ENCODE assay signal across 35 cellular contexts in genomic region chr2:164677271-164677670, GRCh38. TPM values are rescaled to one million over a fixed set of nuclear protein-coding genes. Genes with fewer than 3 reads are reported as not detected.
"Had no signal": no experiment of that assay in that cellular context is flagged by ENCODE, and none has a peak within 500 bp of the region (broad histone marks: within the 10 kb centered on the region; RNA-seq: fewer than 3 reads in every experiment).

No MANE protein-coding gene starts in this region.

- H3K36me3 ChIP-seq: adrenal gland, ascending aorta had no signal

- H3K36me3 Mint-ChIP-seq: activated CD4-positive, alpha-beta memory T cell treated with anti-CD3 and anti-CD28 coated beads for 36 hours; activated CD8-positive, alpha-beta memory T cell treated with anti-CD3 and anti-CD28 coated beads, Interleukin-2, amount 10 ng/mL, durations not matched to agents 7 days and 5 days; activated naive CD4-positive, alpha-beta T cell treated with anti-CD3 and anti-CD28 coated beads, Interleukin-2, amount 50 U/mL, for 24 hours; activated naive CD8-positive, alpha-beta T cell treated with anti-CD3 and anti-CD28 coated beads for 36 hours; brain had no signal

- H3K27ac Mint-ChIP-seq: activated CD4-positive, alpha-beta memory T cell treated with anti-CD3 and anti-CD28 coated beads for 36 hours; activated CD4-positive, alpha-beta T cell treated with anti-CD3 and anti-CD28 coated beads for 36 hours; activated CD4-positive, alpha-beta T cell treated with anti-CD3 and anti-CD28 coated beads, Interleukin-2, amount 10 ng/mL, durations not matched to agents 24 days and 14 days; activated CD8-positive, alpha-beta memory T cell treated with anti-CD3 and anti-CD28 coated beads, Interleukin-2, amount 10 ng/mL, durations not matched to agents 7 days and 5 days; activated CD8-positive, alpha-beta T cell treated with anti-CD3 and anti-CD28 coated beads, Interleukin-2, amount 10 ng/mL, durations not matched to agents 7 days and 5 days; activated naive CD4-positive, alpha-beta T cell treated with anti-CD3 and anti-CD28 coated beads for 36 hours; activated naive CD8-positive, alpha-beta T cell treated with anti-CD3 and anti-CD28 coated beads for 36 hours; activated naive CD8-positive, alpha-beta T cell treated with anti-CD3 and anti-CD28 coated beads, Interleukin-2, amount 50 U/mL, for 24 hours; activated T-helper 1 cell treated with anti-CD3 and anti-CD28 coated beads, Interleukin-12 subunit alpha, Interleukin-12 subunit beta, Interleukin-2, Interleukin-4 antibody, amounts not matched to agents 30 ng/mL and 10 ng/mL and 1 ng/mL, durations not matched to agents 14 hours and 24 hours and 36 hours; activated T-helper 2 cell treated with anti-CD3 and anti-CD28 coated beads, Interferon-gamma antibody, Interleukin-2, Interleukin-4, amounts not matched to agents 10 μg/mL and 5 μg/mL and 100 μg/mL, durations not matched to agents 14 hours and 24 hours and 36 hours; brain; effector memory CD8-positive, alpha-beta T cell; T-helper 17 cell; T-helper 2 cell treated with Interferon-gamma antibody and Interleukin-4, amounts not matched to agents 5 μg/mL and 100 μg/mL, for 36 hours had no signal

- H3K27ac ChIP-seq: adrenal gland, ascending aorta, epithelial cell of prostate, esophagus squamous epithelium had no signal

- H3K9me3 ChIP-seq: adrenal gland, esophagus squamous epithelium had no signal

- H3K4me1 Mint-ChIP-seq: activated CD4-positive, alpha-beta T cell treated with anti-CD3 and anti-CD28 coated beads for 36 hours; activated CD4-positive, alpha-beta T cell treated with anti-CD3 and anti-CD28 coated beads, Interleukin-2, amount 10 ng/mL, durations not matched to agents 24 days and 14 days; activated CD8-positive, alpha-beta memory T cell treated with anti-CD3 and anti-CD28 coated beads, Interleukin-2, amount 10 ng/mL, durations not matched to agents 7 days and 5 days; activated naive CD4-positive, alpha-beta T cell treated with anti-CD3 and anti-CD28 coated beads, Interleukin-2, amount 50 U/mL, for 24 hours; activated naive CD8-positive, alpha-beta T cell treated with anti-CD3 and anti-CD28 coated beads for 36 hours; activated naive CD8-positive, alpha-beta T cell treated with anti-CD3 and anti-CD28 coated beads, Interleukin-2, amount 50 U/mL, for 24 hours; brain; T-helper 17 cell had no signal

- H3K27me3 ChIP-seq: adrenal gland, ascending aorta, esophagus squamous epithelium had no signal

- ATAC-seq: activated CD4-positive, alpha-beta T cell treated with anti-CD3 and anti-CD28 coated beads for 36 hours; activated CD8-positive, alpha-beta memory T cell treated with anti-CD3 and anti-CD28 coated beads, Interleukin-2, amount 10 ng/mL, durations not matched to agents 7 days and 5 days; activated CD8-positive, alpha-beta T cell treated with anti-CD3 and anti-CD28 coated beads, Interleukin-2, amount 10 ng/mL, durations not matched to agents 7 days and 5 days; activated naive CD8-positive, alpha-beta T cell treated with anti-CD3 and anti-CD28 coated beads, Interleukin-2, amount 50 U/mL, for 24 hours; effector memory CD8-positive, alpha-beta T cell; T-helper 17 cell had no signal

- DNase-seq: activated CD4-positive, alpha-beta memory T cell treated with anti-CD3 and anti-CD28 coated beads for 36 hours; activated CD4-positive, alpha-beta T cell treated with anti-CD3 and anti-CD28 coated beads for 36 hours; activated CD4-positive, alpha-beta T cell treated with anti-CD3 and anti-CD28 coated beads, Interleukin-2, amount 10 ng/mL, durations not matched to agents 24 days and 14 days; activated CD4-positive, CD25-positive, alpha-beta regulatory T cell; activated CD4-positive, CD25-positive, alpha-beta regulatory T cell treated with anti-CD3 and anti-CD28 coated beads, Interleukin-2, amount 50 U/mL, for 72 hours; activated CD8-positive, alpha-beta memory T cell treated with anti-CD3 and anti-CD28 coated beads, Interleukin-2, amount 10 ng/mL, durations not matched to agents 7 days and 5 days; activated CD8-positive, alpha-beta memory T cell treated with anti-CD3 and anti-CD28 coated beads, Interleukin-2, amount 50 U/mL, for 4 hours; activated CD8-positive, alpha-beta T cell treated with anti-CD3 and anti-CD28 coated beads, Interleukin-2, amount 10 ng/mL, durations not matched to agents 7 days and 5 days; activated effector memory CD4-positive, alpha-beta T cell treated with anti-CD3 and anti-CD28 coated beads, Interleukin-2, amount 50 U/mL, for 16 hours; activated naive CD4-positive, alpha-beta T cell treated with anti-CD3 and anti-CD28 coated beads for 36 hours; activated naive CD8-positive, alpha-beta T cell treated with anti-CD3 and anti-CD28 coated beads for 36 hours; activated naive CD8-positive, alpha-beta T cell treated with anti-CD3 and anti-CD28 coated beads, Interleukin-2, amount 50 U/mL, for 24 hours; activated T-cell treated with anti-CD3 and anti-CD28 coated beads, Interleukin-2, amount 50 U/mL, for 1 hour; activated T-cell treated with anti-CD3 and anti-CD28 coated beads, Interleukin-2, amount 50 U/mL, for 48 hours; adrenal gland; amygdala; caudate nucleus; cortex of kidney; dermis blood vessel endothelial cell; effector CD4-positive, alpha-beta T cell; effector memory CD8-positive, alpha-beta T cell; esophagus squamous epithelium; head of caudate nucleus; T-helper 1 cell; T-helper 17 cell; T1000 had no signal

- H3K9me3 Mint-ChIP-seq: activated CD4-positive, alpha-beta T cell treated with anti-CD3 and anti-CD28 coated beads, Interleukin-2, amount 10 ng/mL, durations not matched to agents 24 days and 14 days; activated naive CD4-positive, alpha-beta T cell treated with anti-CD3 and anti-CD28 coated beads, Interleukin-2, amount 50 U/mL, for 24 hours; activated naive CD8-positive, alpha-beta T cell treated with anti-CD3 and anti-CD28 coated beads, Interleukin-2, amount 50 U/mL, for 24 hours; activated T-helper 2 cell treated with anti-CD3 and anti-CD28 coated beads, Interferon-gamma antibody, Interleukin-2, Interleukin-4, amounts not matched to agents 10 μg/mL and 5 μg/mL and 100 μg/mL, durations not matched to agents 14 hours and 24 hours and 36 hours had no signal

- H3K27me3 Mint-ChIP-seq: activated CD4-positive, alpha-beta memory T cell treated with anti-CD3 and anti-CD28 coated beads for 36 hours; activated CD4-positive, alpha-beta T cell treated with anti-CD3 and anti-CD28 coated beads for 36 hours; activated CD4-positive, alpha-beta T cell treated with anti-CD3 and anti-CD28 coated beads, Interleukin-2, amount 10 ng/mL, durations not matched to agents 24 days and 14 days; activated CD8-positive, alpha-beta memory T cell treated with anti-CD3 and anti-CD28 coated beads, Interleukin-2, amount 10 ng/mL, durations not matched to agents 7 days and 5 days; activated naive CD4-positive, alpha-beta T cell treated with anti-CD3 and anti-CD28 coated beads, Interleukin-2, amount 50 U/mL, for 24 hours; activated naive CD8-positive, alpha-beta T cell treated with anti-CD3 and anti-CD28 coated beads for 36 hours; activated naive CD8-positive, alpha-beta T cell treated with anti-CD3 and anti-CD28 coated beads, Interleukin-2, amount 50 U/mL, for 24 hours; brain; effector memory CD8-positive, alpha-beta T cell; T-helper 17 cell had no signal

- H3K4me3 ChIP-seq: adrenal gland, ascending aorta, esophagus squamous epithelium had no signal

- H3K4me1 ChIP-seq: ascending aorta, esophagus squamous epithelium had no signal

- H3K4me3 Mint-ChIP-seq: activated CD4-positive, alpha-beta memory T cell treated with anti-CD3 and anti-CD28 coated beads for 36 hours; activated CD4-positive, alpha-beta T cell treated with anti-CD3 and anti-CD28 coated beads for 36 hours; activated CD4-positive, alpha-beta T cell treated with anti-CD3 and anti-CD28 coated beads, Interleukin-2, amount 10 ng/mL, durations not matched to agents 24 days and 14 days; activated CD8-positive, alpha-beta memory T cell treated with anti-CD3 and anti-CD28 coated beads, Interleukin-2, amount 10 ng/mL, durations not matched to agents 7 days and 5 days; activated CD8-positive, alpha-beta T cell treated with anti-CD3 and anti-CD28 coated beads, Interleukin-2, amount 10 ng/mL, durations not matched to agents 7 days and 5 days; activated naive CD4-positive, alpha-beta T cell treated with anti-CD3 and anti-CD28 coated beads for 36 hours; activated naive CD4-positive, alpha-beta T cell treated with anti-CD3 and anti-CD28 coated beads, Interleukin-2, amount 50 U/mL, for 24 hours; activated naive CD8-positive, alpha-beta T cell treated with anti-CD3 and anti-CD28 coated beads for 36 hours; activated naive CD8-positive, alpha-beta T cell treated with anti-CD3 and anti-CD28 coated beads, Interleukin-2, amount 50 U/mL, for 24 hours; activated T-helper 1 cell treated with anti-CD3 and anti-CD28 coated beads, Interleukin-12 subunit alpha, Interleukin-12 subunit beta, Interleukin-2, Interleukin-4 antibody, amounts not matched to agents 30 ng/mL and 10 ng/mL and 1 ng/mL, durations not matched to agents 14 hours and 24 hours and 36 hours; brain; effector memory CD8-positive, alpha-beta T cell; T-helper 17 cell; T-helper 2 cell treated with Interferon-gamma antibody and Interleukin-4, amounts not matched to agents 5 μg/mL and 100 μg/mL, for 36 hours had no signal

RNA-seq across cellular contexts. Expression of gene GRB14, which starts 56.0 kb away (rescaled TPM):
- total RNA-seq: activated CD4-positive, alpha-beta memory T cell treated with anti-CD3 and anti-CD28 coated beads for 36 hours; activated CD4-positive, alpha-beta T cell treated with anti-CD3 and anti-CD28 coated beads for 36 hours; activated CD4-positive, alpha-beta T cell treated with anti-CD3 and anti-CD28 coated beads, Interleukin-2, amount 10 ng/mL, durations not matched to agents 24 days and 14 days; activated CD8-positive, alpha-beta memory T cell treated with anti-CD3 and anti-CD28 coated beads for 36 hours; activated CD8-positive, alpha-beta memory T cell treated with anti-CD3 and anti-CD28 coated beads, Interleukin-2, amount 10 ng/mL, durations not matched to agents 7 days and 5 days; activated CD8-positive, alpha-beta T cell treated with anti-CD3 and anti-CD28 coated beads, Interleukin-2, amount 10 ng/mL, durations not matched to agents 7 days and 5 days; activated naive CD4-positive, alpha-beta T cell treated with anti-CD3 and anti-CD28 coated beads for 36 hours; activated naive CD8-positive, alpha-beta T cell treated with anti-CD3 and anti-CD28 coated beads for 36 hours; activated T-helper 1 cell treated with anti-CD3 and anti-CD28 coated beads, Interleukin-12 subunit alpha, Interleukin-12 subunit beta, Interleukin-2, Interleukin-4 antibody, amounts not matched to agents 30 ng/mL and 10 ng/mL and 1 ng/mL, durations not matched to agents 14 hours and 24 hours and 36 hours; activated T-helper 2 cell treated with anti-CD3 and anti-CD28 coated beads, Interferon-gamma antibody, Interleukin-2, Interleukin-4, amounts not matched to agents 10 μg/mL and 5 μg/mL and 100 μg/mL, durations not matched to agents 14 hours and 24 hours and 36 hours; fibroblast of villous mesenchyme had no signal
